Comparison of ENCODE assay signal across 18 cellular contexts in the genomic region with DNA sequence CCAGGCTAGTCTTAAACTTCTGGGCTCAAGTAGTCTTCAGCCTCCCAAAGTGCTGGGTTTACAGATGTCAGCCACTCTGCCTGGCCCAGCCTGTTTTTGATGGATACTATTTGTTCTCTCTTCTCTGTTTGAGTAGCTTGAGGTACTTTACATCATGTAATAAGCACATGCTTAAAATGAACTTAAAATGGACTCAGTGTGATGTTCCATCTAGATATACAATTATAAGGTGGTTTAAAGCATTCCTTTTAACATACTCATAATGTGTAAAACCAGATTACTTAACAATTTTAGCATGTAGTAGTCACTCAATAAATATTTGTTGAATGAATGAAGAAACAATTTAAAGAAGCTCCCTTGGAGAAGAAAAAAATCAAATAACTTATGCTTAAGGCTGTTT. TPM values are rescaled to one million over a fixed set of nuclear protein-coding genes. Genes with fewer than 3 reads are reported as not detected.
DNase-seq lines count a peak whose midpoint lies in the region; ATAC-seq and TF ChIP-seq lines count a peak whose summit lies in the region.
"Had no signal": no experiment of that assay in that cellular context is flagged by ENCODE, and none has a peak within 500 bp of the region (broad histone marks: within the 10 kb centered on the region; RNA-seq: fewer than 3 reads in every experiment).

No MANE protein-coding gene starts in this region.

- H3K4me2 ChIP-seq in PC-3 (ENCODE audit: low read length) (peak overlapping the region; percentile 72), osteoblast (ENCODE audit: insufficient read depth, low read length) (peak overlapping the region; percentile 29)

- H3K27ac Mint-ChIP-seq in T-cell, result no peak overlapping the region
- no peak overlapping the region for H3K27ac Mint-ChIP-seq in activated T-cell treated with anti-CD3 and anti-CD28 coated beads, Interleukin-2, amount 50 U/mL, for 72 hours
- H3K27ac Mint-ChIP-seq: activated T-helper 2 cell treated with anti-CD3 and anti-CD28 coated beads, Interferon-gamma antibody, Interleukin-2, Interleukin-4, amounts not matched to agents 10 μg/mL and 5 μg/mL and 100 μg/mL, durations not matched to agents 14 hours and 24 hours and 36 hours; stimulated activated naive CD8-positive, alpha-beta T cell treated with anti-CD3 and anti-CD28 coated beads, Interleukin-15, amount 100 ng/mL, for 72 hours had no signal

- peaks cover 3 to 7% of the 10 kb centered on the region in 2 donors for H3K27me3 Mint-ChIP-seq in T-cell
- H3K27me3 Mint-ChIP-seq in activated T-cell treated with anti-CD3 and anti-CD28 coated beads, Interleukin-2, amount 50 U/mL, for 72 hours (ENCODE audit: low read depth), result peaks cover 15% of the 10 kb centered on the region

- H3K9me3 Mint-ChIP-seq in T-cell, result peaks cover 0 to 2% (median 0%) of the 10 kb centered on the region in 3 donors
- no peaks in the 10 kb centered on the region for H3K9me3 Mint-ChIP-seq in activated T-cell treated with anti-CD3 and anti-CD28 coated beads, Interleukin-2, amount 50 U/mL, for 72 hours
- H3K9me3 Mint-ChIP-seq: activated T-helper 2 cell treated with anti-CD3 and anti-CD28 coated beads, Interferon-gamma antibody, Interleukin-2, Interleukin-4, amounts not matched to agents 10 μg/mL and 5 μg/mL and 100 μg/mL, durations not matched to agents 14 hours and 24 hours and 36 hours; stimulated activated naive CD8-positive, alpha-beta T cell treated with anti-CD3 and anti-CD28 coated beads, Interleukin-15, amount 100 ng/mL, for 72 hours had no signal

- H4K20me1 ChIP-seq in PC-3 (ENCODE audit: low read length), result no peaks in the 10 kb centered on the region
- H4K20me1 ChIP-seq in osteoblast (ENCODE audit: insufficient read depth, low read length), result no peaks in the 10 kb centered on the region

- DNase-seq in EL (peak; percentile 76), PC-3 (peak; percentile 84), epithelial cell of esophagus (ENCODE audit: low read depth) (peak; percentile 34), osteoblast (ENCODE audit: insufficient read length, low spot score, missing footprints) (no peak), T-cell (no peak), GM19240 (ENCODE audit: insufficient read length, low spot score) (no peak)
- no peak for DNase-seq in activated T-cell treated with anti-CD3 and anti-CD28 coated beads, Interleukin-2, amount 50 U/mL, for 72 hours
- DNase-seq: activated CD8-positive, alpha-beta memory T cell treated with anti-CD3 and anti-CD28 coated beads for 24 hours; AML-193; amygdala; colonic mucosa; left cardiac atrium; MM.1S; NCI-H187; stimulated activated naive CD8-positive, alpha-beta T cell treated with anti-CD3 and anti-CD28 coated beads, Interleukin-15, amount 100 ng/mL, for 72 hours; WERI-Rb-1 had no signal

- no peaks in the 10 kb centered on the region for H3K36me3 ChIP-seq in PC-3 (ENCODE audit: low read depth, low read length)
- no peaks in the 10 kb centered on the region for H3K36me3 ChIP-seq in osteoblast (ENCODE audit: insufficient read depth, low read length)
- H3K36me3 ChIP-seq: colonic mucosa, WERI-Rb-1 had no signal

- H2AFZ ChIP-seq in PC-3 (ENCODE audit: low read length) (no peak overlapping the region), osteoblast (ENCODE audit: low read length) (no peak overlapping the region)

- peak overlapping the region; percentile 39 for H3K9ac ChIP-seq in PC-3 (ENCODE audit: low read length)

- no TSS peak for BruUV-seq in PC-3 (replicated peaks; lab: Mats Ljungman, UMichigan)

- H3K27ac ChIP-seq in PC-3 (ENCODE audit: low read length), result peak overlapping the region; percentile 88
- peak overlapping the region; percentile 68 for H3K27ac ChIP-seq in osteoblast (ENCODE audit: low read depth, low read length)
- H3K27ac ChIP-seq: colonic mucosa, WERI-Rb-1 had no signal

- H3K79me2 ChIP-seq in PC-3 (ENCODE audit: low read length), result peaks cover 71% of the 10 kb centered on the region
- peaks cover 55% of the 10 kb centered on the region for H3K79me2 ChIP-seq in osteoblast (ENCODE audit: insufficient read depth, low read length)

- H3K9me2 ChIP-seq in PC-3 (replicated peaks; ENCODE audit: low read length), result no peaks in the 10 kb centered on the region

- POLR2A ChIA-PET in PC-3 (lab: Charles Lee; ENCODE audit: unreplicated experiment), result interaction anchor here (0.6 kb wide), 1 partner anchor 24 kb away, joined by 5 read pairs; no protein-coding TSS in a partner anchor
- POLR2A ChIA-PET in T-cell (lab: Charles Lee), result no interaction called here

- TF ChIP-seq CTCF in PC-3 (conservative IDR thresholded peaks at IDR 0.05; ENCODE audit: low read depth, low read length) (no peak), epithelial cell of esophagus (IDR thresholded peaks at IDR 0.05; ENCODE audit: insufficient read depth, low read depth, low read length, missing control alignments) (no peak), osteoblast (IDR thresholded peaks at IDR 0.05; ENCODE audit: extremely low read depth, low read depth, low read length) (no peak)

- CTCF ChIA-PET in PC-3 (lab: Charles Lee), result interaction anchor here (0.8 to 1.7 kb wide), 2 partner anchors 9 to 10 kb away, joined by 4 to 15 read pairs; a partner anchor contains a TSS
- CTCF ChIA-PET in T-cell (lab: Charles Lee), result no interaction called here

- H3K9me3 ChIP-seq in PC-3 (ENCODE audit: low read length), result no peaks in the 10 kb centered on the region
- no peaks in the 10 kb centered on the region for H3K9me3 ChIP-seq in osteoblast (ENCODE audit: low read depth, low read length)
- H3K9me3 ChIP-seq: colonic mucosa had no signal

- intact Hi-C loops in PC-3 (cut with micrococcal nuclease), result loop anchor here (2.0 to 10.0 kb wide), 2 partner anchors 60 to 798 kb away; no protein-coding TSS in a partner anchor

- no peak overlapping the region for H3K4me3 Mint-ChIP-seq in T-cell
- H3K4me3 Mint-ChIP-seq in activated T-cell treated with anti-CD3 and anti-CD28 coated beads, Interleukin-2, amount 50 U/mL, for 72 hours, result no peak overlapping the region
- H3K4me3 Mint-ChIP-seq: stimulated activated naive CD8-positive, alpha-beta T cell treated with anti-CD3 and anti-CD28 coated beads, Interleukin-15, amount 100 ng/mL, for 72 hours had no signal

- H3F3A ChIP-seq in PC-3 (ENCODE audit: low read length, unreplicated experiment), result no peaks in the 10 kb centered on the region

- peaks cover 59% of the 10 kb centered on the region for H3K4me1 ChIP-seq in PC-3 (ENCODE audit: insufficient read depth, low read length)
- H3K4me1 ChIP-seq in osteoblast (ENCODE audit: insufficient read depth, low read length), result peaks cover 52% of the 10 kb centered on the region
- H3K4me1 ChIP-seq: colonic mucosa had no signal

- peaks cover 0 to 2% (median 0%) of the 10 kb centered on the region in 3 donors for H3K4me1 Mint-ChIP-seq in T-cell
- peaks cover 10% of the 10 kb centered on the region for H3K4me1 Mint-ChIP-seq in activated T-cell treated with anti-CD3 and anti-CD28 coated beads, Interleukin-2, amount 50 U/mL, for 72 hours (ENCODE audit: low read depth)

- no peaks in the 10 kb centered on the region for H3K36me3 Mint-ChIP-seq in T-cell
- H3K36me3 Mint-ChIP-seq in activated T-cell treated with anti-CD3 and anti-CD28 coated beads, Interleukin-2, amount 50 U/mL, for 72 hours (ENCODE audit: insufficient read depth in 2 of 2), result no peaks in the 10 kb centered on the region

- H3K27me3 ChIP-seq in PC-3 (ENCODE audit: low read length) (no peaks in the 10 kb centered on the region), osteoblast (ENCODE audit: insufficient read depth, low read length) (no peaks in the 10 kb centered on the region)
- H3K27me3 ChIP-seq: colonic mucosa had no signal

- H3K4me3 ChIP-seq in PC-3 (ENCODE audit: low read length) (no peak overlapping the region; the same call in 1 of the 2 replicates), epithelial cell of esophagus (ENCODE audit: low read length) (no peak overlapping the region), osteoblast (ENCODE audit: insufficient read depth, low read length) (no peak overlapping the region)
- H3K4me3 ChIP-seq: colonic mucosa had no signal

- peak; percentile 69 for ATAC-seq in PC-3
- no peak for ATAC-seq in T-cell (replicated peaks in 1 of 4)
- ATAC-seq in activated T-cell treated with anti-CD3 and anti-CD28 coated beads, Interleukin-2, amount 50 U/mL, for 72 hours (replicated peaks in 1 of 2), result no peak
- no peak for ATAC-seq in HG03521 (IDR thresholded peaks at IDR 0.05; ENCODE audit: unreplicated experiment)
- ATAC-seq: left cardiac atrium; stimulated activated naive CD8-positive, alpha-beta T cell treated with anti-CD3 and anti-CD28 coated beads, Interleukin-15, amount 100 ng/mL, for 72 hours had no signal

RNA-seq across cellular contexts. Expression of a gene that starts 9.6 kb away (rescaled TPM):
- total RNA-seq in PC-3 (2014; rRNA removed) (45.6 and 61.3 TPM in 2 replicates), osteoblast (84.7 and 89.3 TPM in 2 replicates), T-cell (10 to 100 TPM in 2 of 5 donors, 1 to 10 TPM in 3; 4.1 to 47.4 (median 7.1) TPM)
- 10 to 100 TPM in 1 of 2 donors, 1 to 10 TPM in 1; 6.3 to 21.3 TPM for total RNA-seq in activated T-cell treated with anti-CD3 and anti-CD28 coated beads, Interleukin-2, amount 50 U/mL, for 72 hours

Comparison
In these comparisons a context has a peak if more than half of its experiments do, and no peak if none do; other contexts are left out.
1. DNase-seq: peak in EL (single experiment), PC-3 (single experiment) and epithelial cell of esophagus (single experiment); none in osteoblast (single experiment), T-cell (0 of 34), activated T-cell treated with anti-CD3 and anti-CD28 coated beads, Interleukin-2, amount 50 U/mL, for 72 hours (0 of 2) and GM19240 (single experiment).